9 cellular contexts compared by ENCODE assay signal in genomic region chr12:64946132-64946829, GRCh38.
DNase-seq lines count a peak whose midpoint lies in the region; ATAC-seq and TF ChIP-seq lines count a peak whose summit lies in the region.
"Had no signal": no experiment of that assay in that cellular context is flagged by ENCODE, and none has a peak within 500 bp of the region (broad histone marks: within the 10 kb centered on the region; RNA-seq: fewer than 3 reads in every experiment).

No MANE protein-coding gene starts in this region.

- H3K36me3 ChIP-seq in BE2C: no peaks in the 10 kb centered on the region
- H3K36me3 ChIP-seq in endodermal cell (ENCODE audit: control insufficient read depth, insufficient read depth, low read length): no peaks in the 10 kb centered on the region

- peak overlapping the region; percentile 66 for H3K27ac ChIP-seq in endodermal cell (ENCODE audit: low read depth, low read length)

- H3K4me3 Mint-ChIP-seq in endodermal cell: no peak overlapping the region
- no peak overlapping the region for H3K4me3 Mint-ChIP-seq in stimulated activated naive B cell treated with anti-CD40 and anti-IgM and Interleukin-4, amounts not matched to agents 10 μg/mL and 1 μg/mL and 100 μg/mL, for 72 hours
- no peak overlapping the region for H3K4me3 Mint-ChIP-seq in natural killer cell treated with Interleukin-12 subunit alpha and Interleukin-12 subunit beta and Interleukin-15 and Interleukin-18, amount 100 ng/mL, for 72 hours
- H3K4me3 Mint-ChIP-seq: B cell had no signal

- H3K27me3 ChIP-seq in BE2C (peaks cover 4% of the 10 kb centered on the region; the same call in 1 of the 2 replicates), endodermal cell (ENCODE audit: control insufficient read depth, insufficient read depth, low read length, poor library complexity, severe bottlenecking) (no peaks in the 10 kb centered on the region)

- H3K9ac ChIP-seq in endodermal cell (ENCODE audit: extremely low read depth, low read length, poor library complexity, severe bottlenecking): no peak overlapping the region

- no peaks in the 10 kb centered on the region for H3K36me3 Mint-ChIP-seq in endodermal cell (ENCODE audit: low read depth)
- no peaks in the 10 kb centered on the region for H3K36me3 Mint-ChIP-seq in stimulated activated naive B cell treated with anti-CD40 and anti-IgM and Interleukin-4, amounts not matched to agents 10 μg/mL and 1 μg/mL and 100 μg/mL, for 72 hours
- no peaks in the 10 kb centered on the region for H3K36me3 Mint-ChIP-seq in natural killer cell treated with Interleukin-12 subunit alpha and Interleukin-12 subunit beta and Interleukin-15 and Interleukin-18, amount 100 ng/mL, for 72 hours

- no peak for ATAC-seq in stimulated activated naive B cell treated with anti-CD40 and anti-IgM and Interleukin-4, amounts not matched to agents 10 μg/mL and 1 μg/mL and 100 μg/mL, for 72 hours (replicated peaks)
- ATAC-seq in HG03175 (IDR thresholded peaks at IDR 0.05; ENCODE audit: unreplicated experiment): no peak
- no peak for ATAC-seq in natural killer cell treated with Interleukin-12 subunit alpha and Interleukin-12 subunit beta and Interleukin-15 and Interleukin-18, amount 100 ng/mL, for 72 hours

- H3K4me3 ChIP-seq in BE2C (ENCODE audit: low read depth, low read length) (no peak overlapping the region), endodermal cell (ENCODE audit: low read length) (no peak overlapping the region)

- WGBS in endodermal cell (ENCODE audit: insufficient coverage in 1 of 2, insufficient read length in 1 of 2), 2 experiments: 87 to 94% methylated on average over 2 to 5 of the region's 5 CpGs

- H3K4me1 Mint-ChIP-seq in endodermal cell: no peaks in the 10 kb centered on the region
- no peaks in the 10 kb centered on the region for H3K4me1 Mint-ChIP-seq in stimulated activated naive B cell treated with anti-CD40 and anti-IgM and Interleukin-4, amounts not matched to agents 10 μg/mL and 1 μg/mL and 100 μg/mL, for 72 hours
- H3K4me1 Mint-ChIP-seq in natural killer cell treated with Interleukin-12 subunit alpha and Interleukin-12 subunit beta and Interleukin-15 and Interleukin-18, amount 100 ng/mL, for 72 hours (ENCODE audit: low read depth in 2 of 2): peaks cover 0 to 6% of the 10 kb centered on the region in 2 donors
- H3K4me1 Mint-ChIP-seq: B cell had no signal

- H3K9me3 ChIP-seq in BE2C (no peaks in the 10 kb centered on the region), endodermal cell (ENCODE audit: control insufficient read depth, low read length) (no peaks in the 10 kb centered on the region)

- no peak overlapping the region for H3K27ac Mint-ChIP-seq in endodermal cell
- H3K27ac Mint-ChIP-seq in stimulated activated naive B cell treated with anti-CD40 and anti-IgM and Interleukin-4, amounts not matched to agents 10 μg/mL and 1 μg/mL and 100 μg/mL, for 72 hours: no peak overlapping the region
- no peak overlapping the region for H3K27ac Mint-ChIP-seq in natural killer cell treated with Interleukin-12 subunit alpha and Interleukin-12 subunit beta and Interleukin-15 and Interleukin-18, amount 100 ng/mL, for 72 hours
- H3K27ac Mint-ChIP-seq: B cell had no signal

- no peak for TF ChIP-seq CTCF in BE2C (IDR thresholded peaks at IDR 0.05; ENCODE audit: low read depth, low read length)
- TF ChIP-seq CTCF in endodermal cell (conservative IDR thresholded peaks at IDR 0.05): no peak

- peak; percentile 43 for DNase-seq in BE2C
- DNase-seq in NCI-H2227 (lab: John Stamatoyannopoulos, UW; ENCODE audit: unreplicated experiment): peak; percentile 64
- DNase-seq in endodermal cell: no peak
- peak; percentile 36 for DNase-seq in mucosa of gallbladder (ENCODE audit: low spot score)
- DNase-seq in stimulated activated naive B cell treated with anti-CD40 and anti-IgM and Interleukin-4, amounts not matched to agents 10 μg/mL and 1 μg/mL and 100 μg/mL, for 72 hours: no peak
- no peak for DNase-seq in SK-N-DZ (ENCODE audit: low spot score)
- no peak for DNase-seq in natural killer cell treated with Interleukin-12 subunit alpha and Interleukin-12 subunit beta and Interleukin-15 and Interleukin-18, amount 100 ng/mL, for 72 hours (ENCODE audit: low spot score)

- H3K27me3 Mint-ChIP-seq in endodermal cell (ENCODE audit: insufficient read depth): no peaks in the 10 kb centered on the region
- H3K27me3 Mint-ChIP-seq in stimulated activated naive B cell treated with anti-CD40 and anti-IgM and Interleukin-4, amounts not matched to agents 10 μg/mL and 1 μg/mL and 100 μg/mL, for 72 hours: peaks cover 16 to 33% of the 10 kb centered on the region in 2 donors
- H3K27me3 Mint-ChIP-seq in natural killer cell treated with Interleukin-12 subunit alpha and Interleukin-12 subunit beta and Interleukin-15 and Interleukin-18, amount 100 ng/mL, for 72 hours: peaks cover 31 to 38% of the 10 kb centered on the region in 2 donors

- H3K9me3 Mint-ChIP-seq in endodermal cell: no peaks in the 10 kb centered on the region
- no peaks in the 10 kb centered on the region for H3K9me3 Mint-ChIP-seq in stimulated activated naive B cell treated with anti-CD40 and anti-IgM and Interleukin-4, amounts not matched to agents 10 μg/mL and 1 μg/mL and 100 μg/mL, for 72 hours
- no peaks in the 10 kb centered on the region for H3K9me3 Mint-ChIP-seq in natural killer cell treated with Interleukin-12 subunit alpha and Interleukin-12 subunit beta and Interleukin-15 and Interleukin-18, amount 100 ng/mL, for 72 hours

- H3K4me1 ChIP-seq in BE2C (no peaks in the 10 kb centered on the region), endodermal cell (ENCODE audit: control insufficient read depth, insufficient read depth, low read length) (no peaks in the 10 kb centered on the region)

Comparison
In these comparisons a context has a peak if more than half of its experiments do, and no peak if none do; other contexts are left out.
1. DNase-seq: peak in BE2C (single experiment), NCI-H2227 (single experiment) and mucosa of gallbladder (single experiment); none in endodermal cell (single experiment), stimulated activated naive B cell treated with anti-CD40 and anti-IgM and Interleukin-4, amounts not matched to agents 10 μg/mL and 1 μg/mL and 100 μg/mL, for 72 hours (single experiment), SK-N-DZ (single experiment) and natural killer cell treated with Interleukin-12 subunit alpha and Interleukin-12 subunit beta and Interleukin-15 and Interleukin-18, amount 100 ng/mL, for 72 hours (single experiment).